In genomic region chr12:27012982-27013255, GRCh38 we compare ENCODE assay signal across 9 cellular contexts. TPM values are rescaled to one million over a fixed set of nuclear protein-coding genes. Genes with fewer than 3 reads are reported as not detected.
DNase-seq lines count a peak whose midpoint lies in the region; ATAC-seq and TF ChIP-seq lines count a peak whose summit lies in the region.
"Had no signal": no experiment of that assay in that cellular context is flagged by ENCODE, and none has a peak within 500 bp of the region (broad histone marks: within the 10 kb centered on the region; RNA-seq: fewer than 3 reads in every experiment).

No MANE protein-coding gene starts in this region.

- no peak overlapping the region for H3K9ac ChIP-seq in endocrine pancreas (ENCODE audit: control insufficient read depth, insufficient read depth, low read length)

- no peak for ATAC-seq in GM19455 (IDR thresholded peaks at IDR 0.05; ENCODE audit: unreplicated experiment)
- no peak for ATAC-seq in GM21381 (IDR thresholded peaks at IDR 0.05; ENCODE audit: unreplicated experiment)

- H4K20me1 ChIP-seq in osteoblast (ENCODE audit: insufficient read depth, low read length) = no peaks in the 10 kb centered on the region

- H3K36me3 ChIP-seq in endocrine pancreas (ENCODE audit: control insufficient read depth, insufficient read depth, low read length) (no peaks in the 10 kb centered on the region), osteoblast (ENCODE audit: insufficient read depth, low read length) (no peaks in the 10 kb centered on the region)

- peak overlapping the region; percentile 97 for H3K4me2 ChIP-seq in osteoblast (ENCODE audit: insufficient read depth, low read length)

- DNase-seq in NCI-H2171 (lab: John Stamatoyannopoulos, UW) (peak; percentile 25), osteoblast (ENCODE audit: insufficient read length, low spot score, missing footprints) (no peak), NCI-H2029 (lab: John Stamatoyannopoulos, UW) (no peak), HT-29 (ENCODE audit: low spot score) (no peak)
- DNase-seq: stimulated activated CD4-positive, alpha-beta T cell treated with anti-CD3 and anti-CD28 coated beads, Interleukin-4, amount 100 ng/mL, for 24 hours had no signal

- no peak overlapping the region for H2AFZ ChIP-seq in osteoblast (ENCODE audit: low read length)

- H3K4me3 ChIP-seq in GM08714 (ENCODE audit: low read length) = peak overlapping the region; percentile 79
- H3K4me3 ChIP-seq in endocrine pancreas (ENCODE audit: control insufficient read depth, insufficient read depth, low read length) = peak overlapping the region; percentile 91
- peak overlapping the region; percentile 80 for H3K4me3 ChIP-seq in osteoblast (ENCODE audit: insufficient read depth, low read length)

- TF ChIP-seq CTCF in osteoblast (IDR thresholded peaks at IDR 0.05; ENCODE audit: extremely low read depth, low read depth, low read length) = no peak

- peaks cover 15% of the 10 kb centered on the region for H3K4me1 ChIP-seq in endocrine pancreas (ENCODE audit: control insufficient read depth, insufficient read depth, low read length)
- peaks cover 23% of the 10 kb centered on the region for H3K4me1 ChIP-seq in osteoblast (ENCODE audit: insufficient read depth, low read length)

- H3K9me3 ChIP-seq in endocrine pancreas (ENCODE audit: control insufficient read depth, low read length) = no peaks in the 10 kb centered on the region
- H3K9me3 ChIP-seq in osteoblast (ENCODE audit: low read depth, low read length) = no peaks in the 10 kb centered on the region

- H3K27me3 ChIP-seq in endocrine pancreas (ENCODE audit: control insufficient read depth, insufficient read depth, low read length) (no peaks in the 10 kb centered on the region), osteoblast (ENCODE audit: insufficient read depth, low read length) (no peaks in the 10 kb centered on the region)

- peaks cover 48% of the 10 kb centered on the region for H3K79me2 ChIP-seq in osteoblast (ENCODE audit: insufficient read depth, low read length)

- H3K27ac ChIP-seq in osteoblast (ENCODE audit: low read depth, low read length) = no peak overlapping the region

RNA-seq across cellular contexts. Expression of gene TM7SF3, which starts 1.3 kb away (rescaled TPM):
- 68.0 and 87.2 TPM in 2 replicates for total RNA-seq in osteoblast
- total RNA-seq in HT-29 (2014; rRNA removed; shearing (Covaris generic)) = 146 and 162 TPM in 2 replicates

RNA-seq across cellular contexts. Expression of gene MED21, which starts 9.4 kb away (rescaled TPM):
- total RNA-seq in osteoblast = 63.0 and 77.2 TPM in 2 replicates
- total RNA-seq in HT-29 (2014; rRNA removed; shearing (Covaris generic)) = 19.5 and 23.8 TPM in 2 replicates
